ENCODE assay signal across 15 cellular contexts in genomic region chr1:84796201-84796600, GRCh38.
DNase-seq lines count a peak whose midpoint lies in the region; ATAC-seq and TF ChIP-seq lines count a peak whose summit lies in the region.
"Had no signal": no experiment of that assay in that cellular context is flagged by ENCODE, and none has a peak within 500 bp of the region (broad histone marks: within the 10 kb centered on the region; RNA-seq: fewer than 3 reads in every experiment).

No MANE protein-coding gene starts in this region.

- no peak for TF ChIP-seq POLR2A in adrenal gland (IDR thresholded peaks at IDR 0.05)

- H3K36me3 ChIP-seq in adrenal gland (replicated peaks in 1 of 2), result no peaks in the 10 kb centered on the region
- H3K36me3 ChIP-seq in right atrium auricular region, result no peaks in the 10 kb centered on the region
- H3K36me3 ChIP-seq in SJCRH30, result no peaks in the 10 kb centered on the region

- no peaks in the 10 kb centered on the region for H3K9me3 ChIP-seq in adrenal gland (replicated peaks in 1 of 3)
- peaks cover 0 to 11% of the 10 kb centered on the region in 2 donors for H3K9me3 ChIP-seq in right atrium auricular region
- no peaks in the 10 kb centered on the region for H3K9me3 ChIP-seq in SJCRH30 (replicated peaks)

- peaks cover 0 to 5% of the 10 kb centered on the region in 2 donors for H3K4me1 ChIP-seq in adrenal gland (replicated peaks in 1 of 2)
- peaks cover 0 to 8% of the 10 kb centered on the region in 2 donors for H3K4me1 ChIP-seq in right atrium auricular region
- H3K4me1 ChIP-seq in SJCRH30, result no peaks in the 10 kb centered on the region

- H3K27me3 ChIP-seq in adrenal gland (no peaks in the 10 kb centered on the region), right atrium auricular region (no peaks in the 10 kb centered on the region), SJCRH30 (no peaks in the 10 kb centered on the region)

- TF ChIP-seq CTCF in adrenal gland (IDR thresholded peaks at IDR 0.05) (no peak), right atrium auricular region (IDR thresholded peaks at IDR 0.05) (no peak)

- peak; percentile 29 for ATAC-seq in Right ventricle myocardium inferior
- no peak for ATAC-seq in GM21619 (IDR thresholded peaks at IDR 0.05; ENCODE audit: unreplicated experiment)

- H3K4me3 ChIP-seq in adrenal gland, result no peak overlapping the region
- no peak overlapping the region for H3K4me3 ChIP-seq in right atrium auricular region
- no peak overlapping the region for H3K4me3 ChIP-seq in SJCRH30

- 37 to 40% (median 38%) methylated on average over 8 of the region's 8 CpGs for WGBS in adrenal gland, 4 donors

- intact Hi-C loops in Right ventricle myocardium inferior (cut with DNase I) (loop anchor here (2.0 kb wide), 1 partner anchor 97 kb away; the partner anchor contains the start of gene LPAR3), cardiac septum (cut with DNase I) (no loop called here), adrenal gland (cut with DNase I) (no loop called here)

- no peak overlapping the region for H3K27ac ChIP-seq in adrenal gland
- peak overlapping the region; percentile 16 to 79 for H3K27ac ChIP-seq in right atrium auricular region
- H3K27ac ChIP-seq in SJCRH30, result no peak overlapping the region

- DNase-seq in Right ventricle myocardium inferior (ENCODE audit: missing footprints), result no peak
- DNase-seq in cardiac septum (ENCODE audit: low spot score), result no peak
- peak in 6 of 7 donors; percentile 35 to 76 (median 62) for DNase-seq in adrenal gland
- no peak for DNase-seq in right atrium auricular region (ENCODE audit: low spot score)
- no peak for DNase-seq in SJCRH30
- no peak for DNase-seq in hepatic stellate cell (ENCODE audit: low spot score)
- no peak for DNase-seq in occipital lobe (lab: John Stamatoyannopoulos, UW)
- DNase-seq: 8988T, C1 segment of cervical spinal cord, DND-41, GOT3, Karpas-422, NCI-H187, NCI-H69 had no signal

Comparison
In these comparisons a context has a peak if more than half of its experiments do, and no peak if none do; other contexts are left out.
1. DNase-seq: peak in adrenal gland (6 of 7); none in Right ventricle myocardium inferior (single experiment), cardiac septum (single experiment), right atrium auricular region (single experiment), SJCRH30 (0 of 2), hepatic stellate cell (single experiment) and occipital lobe (single experiment).
2. H3K27ac ChIP-seq: peak in right atrium auricular region (2 of 2); none in adrenal gland (0 of 5) and SJCRH30 (single experiment).